Comparison of ENCODE assay signal across 20 cellular contexts in the genomic region with DNA sequence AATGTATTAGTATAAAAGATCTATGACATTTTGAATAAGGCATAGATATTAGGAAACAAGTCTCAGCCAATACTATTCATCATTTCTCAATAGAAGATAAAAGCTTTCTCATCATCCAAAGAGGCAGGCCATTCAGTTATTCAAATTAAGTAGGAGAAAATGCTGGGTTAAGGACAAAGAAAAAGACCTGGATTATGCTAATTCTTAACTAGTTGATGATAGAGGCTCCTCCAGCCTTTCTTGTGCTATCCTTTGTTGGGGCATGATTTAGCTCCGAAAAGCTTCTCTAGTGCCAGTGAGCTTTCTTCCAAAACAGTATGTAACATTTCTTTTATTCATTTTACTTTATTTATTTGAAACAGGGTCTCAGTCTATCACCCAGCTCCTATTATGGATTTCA.
"Had no signal": no experiment of that assay in that cellular context is flagged by ENCODE, and none has a peak within 500 bp of the region (broad histone marks: within the 10 kb centered on the region; RNA-seq: fewer than 3 reads in every experiment).

No MANE protein-coding gene starts in this region.

- H3K27ac Mint-ChIP-seq: dendritic cell treated with granulocyte-macrophage colony-stimulating factor and Interleukin-4, amounts not matched to agents 40 ng/mL and 50 ng/mL, for 4 days; effector memory CD8-positive, alpha-beta T cell; endodermal cell; mesothelial cell of epicardium; naive B cell had no signal

- H3K4me2 ChIP-seq: hepatocyte had no signal

- DNase-seq: colonic mucosa; cortex of kidney; effector CD8-positive, alpha-beta T cell; effector memory CD8-positive, alpha-beta T cell; endodermal cell; erythroblast; foreskin keratinocyte; heart left ventricle; left cardiac atrium; left lung; left ventricle myocardium superior; lower lobe of right lung; mesenchymal stem cell; mucosa of descending colon; naive B cell had no signal

- H3K4me1 Mint-ChIP-seq: naive B cell had no signal

- H3K27ac ChIP-seq: colonic mucosa, epithelial cell of prostate, foreskin keratinocyte, gastroesophageal sphincter, heart left ventricle, hepatocyte, left lung, lower lobe of right lung had no signal

- H3K36me3 ChIP-seq: colonic mucosa, gastroesophageal sphincter, heart left ventricle, left lung, lower lobe of right lung had no signal

- H3K36me3 Mint-ChIP-seq: mesothelial cell of epicardium, naive B cell had no signal

- H3K27me3 ChIP-seq: colonic mucosa, gastroesophageal sphincter, heart left ventricle, hepatocyte, left lung had no signal

- H3K79me2 ChIP-seq: hepatocyte had no signal

- H3K9me3 Mint-ChIP-seq: endodermal cell, mesothelial cell of epicardium had no signal

- H2AFZ ChIP-seq: hepatocyte had no signal

- H3K4me1 ChIP-seq: colonic mucosa, foreskin keratinocyte, gastroesophageal sphincter, left lung, lower lobe of right lung had no signal

- H3K4me3 Mint-ChIP-seq: dendritic cell treated with granulocyte-macrophage colony-stimulating factor and Interleukin-4, amounts not matched to agents 40 ng/mL and 50 ng/mL, for 4 days; effector memory CD8-positive, alpha-beta T cell; endodermal cell; mesothelial cell of epicardium; naive B cell had no signal

- H3K4me3 ChIP-seq: colonic mucosa, gastroesophageal sphincter, heart left ventricle, hepatocyte, left lung, lower lobe of right lung, mucosa of descending colon had no signal

- H3K9me3 ChIP-seq: colonic mucosa, gastroesophageal sphincter, heart left ventricle, left lung, lower lobe of right lung, mucosa of descending colon had no signal

- H3K27me3 Mint-ChIP-seq: dendritic cell treated with granulocyte-macrophage colony-stimulating factor and Interleukin-4, amounts not matched to agents 40 ng/mL and 50 ng/mL, for 4 days; effector memory CD8-positive, alpha-beta T cell; naive B cell had no signal
